ENCODE assay signal across 8 cellular contexts in the genomic region with DNA sequence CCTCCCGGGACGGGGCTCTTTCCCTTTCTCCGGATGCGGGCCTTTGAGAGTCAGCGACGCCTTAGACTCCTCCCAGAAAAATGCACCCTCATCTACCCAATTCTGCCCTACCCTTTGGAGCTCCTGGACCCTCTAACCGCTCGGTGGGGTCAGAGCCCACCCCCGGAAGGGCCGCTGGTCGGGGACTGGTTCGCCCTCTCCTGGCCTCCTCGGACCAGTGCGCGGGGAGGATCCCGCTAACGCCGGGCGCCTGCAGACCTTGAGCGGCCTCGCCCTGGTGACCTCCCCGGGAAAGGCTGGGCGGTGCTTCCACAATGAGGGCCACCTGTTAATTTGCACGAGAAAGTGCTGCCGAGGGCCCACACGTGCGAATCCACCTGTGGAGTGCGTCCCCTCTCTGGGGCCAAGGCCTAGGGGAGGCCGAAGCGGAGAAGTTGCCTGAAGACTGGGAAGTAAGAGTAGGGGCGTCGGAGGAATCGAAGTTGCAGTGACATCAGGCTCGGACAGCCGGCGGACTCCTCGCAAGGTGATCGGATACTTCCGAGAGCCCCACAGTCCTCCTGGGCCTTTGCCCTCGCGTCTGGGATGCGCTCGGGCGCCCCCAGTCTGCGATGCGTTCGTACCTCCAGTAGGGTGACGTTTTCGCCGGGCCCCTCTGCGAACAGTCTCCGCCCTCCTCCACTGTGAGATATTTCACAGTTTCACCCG.
DNase-seq lines count a peak whose midpoint lies in the region; ATAC-seq and TF ChIP-seq lines count a peak whose summit lies in the region.

No MANE protein-coding gene starts in this region.

- H3K27ac ChIP-seq in MM.1S (ENCODE audit: low read length) (peak overlapping the region; percentile 90), prostate gland (peak overlapping the region; percentile 85 to 91)

- peak overlapping the region; percentile 93 for H3K4me2 ChIP-seq in MM.1S (ENCODE audit: low read depth, low read length)

- peak; percentile 68 for TF ChIP-seq POLR2A in prostate gland (IDR thresholded peaks at IDR 0.05)

- H3K9me3 ChIP-seq in MM.1S (replicated peaks; ENCODE audit: insufficient read depth, low read length) (no peaks in the 10 kb centered on the region), prostate gland (no peaks in the 10 kb centered on the region)

- peak overlapping the region; percentile 84 for H3K9ac ChIP-seq in MM.1S (ENCODE audit: low read length)

- H3K36me3 ChIP-seq in MM.1S (replicated peaks; ENCODE audit: insufficient read depth, low read length) (no peaks in the 10 kb centered on the region), prostate gland (no peaks in the 10 kb centered on the region)

- intact Hi-C loops in left ventricle myocardium superior (cut with micrococcal nuclease) (no loop called here), prostate gland (cut with DNase I) (loop anchor here (2.0 to 10.0 kb wide), 5 partner anchors 64 to 614 kb away; partner anchors contain the start of gene ENDOD1)

- no peaks in the 10 kb centered on the region for H4K20me1 ChIP-seq in MM.1S (ENCODE audit: insufficient read depth, low read length)

- WGBS in prostate gland, result 5% methylated on average over 53 of the region's 53 CpGs

- peak overlapping the region; percentile 98 for H2AFZ ChIP-seq in MM.1S (ENCODE audit: low read length)

- H3K79me2 ChIP-seq in MM.1S (ENCODE audit: low read length), result no peaks in the 10 kb centered on the region

- peak; percentile 75 for TF ChIP-seq CTCF in MM.1S (IDR thresholded peaks at IDR 0.05; ENCODE audit: low read length)
- peak; percentile 68 to 99 (median 88) for TF ChIP-seq CTCF in prostate gland (IDR thresholded peaks at IDR 0.05)

- H3F3A ChIP-seq in MM.1S (ENCODE audit: insufficient read depth, low read length), result peaks cover 28% of the 10 kb centered on the region

- H3K4me1 ChIP-seq in MM.1S (ENCODE audit: low read length) (peaks cover 35% of the 10 kb centered on the region), prostate gland (replicated peaks) (no peaks in the 10 kb centered on the region)

- DNase-seq in HCEC 1CT, result peak; percentile 87
- peak; percentile 96 for DNase-seq in MM.1S
- peak; percentile 87 for DNase-seq in T follicular helper cell (ENCODE audit: low read depth)
- DNase-seq in amniotic stem cell (lab: John Stamatoyannopoulos, UW), result peak; percentile 85
- DNase-seq in left ventricle myocardium superior, result peak; percentile 93
- peak; percentile 93 for DNase-seq in prostate gland (ENCODE audit: low spot score)
- DNase-seq in ureter (ENCODE audit: low spot score), result peak; percentile 95

- ATAC-seq in left ventricle myocardium superior, result peak; percentile 94

- no peaks in the 10 kb centered on the region for H3K9me2 ChIP-seq in MM.1S (replicated peaks; ENCODE audit: insufficient read depth, low read length)

- H3K4me3 ChIP-seq in GM08714 (ENCODE audit: low read length), result peak overlapping the region; percentile 60; the same call in 1 of the 2 replicates
- H3K4me3 ChIP-seq in MM.1S (ENCODE audit: low read length), result peak overlapping the region; percentile 81
- H3K4me3 ChIP-seq in prostate gland, result peak overlapping the region; percentile 39 to 41

- H3K27me3 ChIP-seq in MM.1S (replicated peaks; ENCODE audit: insufficient read depth, low read length) (no peaks in the 10 kb centered on the region), prostate gland (replicated peaks; ENCODE audit: insufficient read depth) (no peaks in the 10 kb centered on the region)

Comparison
In these comparisons a context has a peak if more than half of its experiments do, and no peak if none do; other contexts are left out.
1. Peak in every context shown above with its lines: DNase-seq, ATAC-seq, H3K4me3 ChIP-seq and H3K27ac ChIP-seq.